32 cellular contexts compared by ENCODE assay signal in the genomic region with DNA sequence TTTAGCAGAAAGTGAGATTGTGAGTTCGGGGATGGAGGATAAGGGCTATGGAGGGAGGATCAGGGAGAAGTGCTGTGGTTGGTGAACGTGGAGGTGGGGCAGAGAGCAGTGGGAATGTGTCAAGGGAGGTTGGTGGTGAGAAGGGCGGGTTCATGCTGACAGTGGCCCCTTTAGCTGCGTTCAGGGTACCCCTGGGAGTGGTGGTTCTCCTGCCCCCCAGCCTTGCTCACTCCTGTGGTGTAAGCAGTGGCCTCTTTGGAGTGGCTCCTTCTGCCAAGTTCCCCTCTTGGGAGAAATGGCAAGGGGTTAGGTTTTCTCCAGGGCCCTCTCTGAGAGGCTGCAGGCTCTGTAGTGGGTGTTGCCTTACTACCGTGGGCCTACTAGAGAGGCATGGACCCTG.
"Had no signal": no experiment of that assay in that cellular context is flagged by ENCODE, and none has a peak within 500 bp of the region (broad histone marks: within the 10 kb centered on the region; RNA-seq: fewer than 3 reads in every experiment).

No MANE protein-coding gene starts in this region.

- FAIRE-seq: RCC 7860 had no signal

- DNase-seq: activated B cell treated with CpG ODN at 0.5 μM for 24 hours; activated CD4-positive, alpha-beta memory T cell treated with anti-CD3 and anti-CD28 coated beads for 36 hours; activated CD4-positive, alpha-beta T cell treated with anti-CD3 and anti-CD28 coated beads for 4 hours; activated CD4-positive, alpha-beta T cell treated with anti-CD3 and anti-CD28 coated beads, Interleukin-2, amount 50 U/mL, for 1 hour; activated CD8-positive, alpha-beta memory T cell treated with anti-CD3 and anti-CD28 coated beads, Interleukin-2, amount 50 U/mL, for 4 hours; activated naive CD4-positive, alpha-beta T cell; activated naive CD4-positive, alpha-beta T cell treated with anti-CD3 and anti-CD28 coated beads, Interleukin-2, amount 50 U/mL, for 16 hours; activated naive CD8-positive, alpha-beta T cell treated with anti-CD3 and anti-CD28 coated beads for 36 hours; activated T-cell treated with anti-CD3 and anti-CD28 coated beads for 4 hours; activated T-cell treated with anti-CD3 and anti-CD28 coated beads, Interleukin-2, amount 50 U/mL, for 4 hours; amniotic stem cell; brain microvascular endothelial cell; MM.1S; MV-4-11; NCI-H1092; NCI-H1436 treated with DMSO at 0.1 percent for 48 hours; NCI-H1694 treated with DMSO at 0.1 percent for 48 hours; NCI-H2029; NCI-H510A; NCI-H526; NCI-H748 treated with DMSO at 0.1 percent for 48 hours; PC-9; SIG-M5; T-cell; T-helper 17 cell; T-helper 9 cell had no signal

- H3K4me3 ChIP-seq: PC-9 had no signal

- H3K4me2 ChIP-seq: KMS-11, PC-9 had no signal

- ATAC-seq: activated T-cell treated with anti-CD3 and anti-CD28 coated beads, Interleukin-2, amount 50 U/mL, for 4 hours; Right ventricle myocardium inferior; SK-N-SH treated with all-trans-retinoic acid at 6 μM for 48 hours; T-cell; T-helper 17 cell had no signal

- H2AFZ ChIP-seq: PC-9 had no signal

- H3K27ac ChIP-seq: brain microvascular endothelial cell, KMS-11, PC-9, RWPE1, VCaP had no signal

- H3K36me3 ChIP-seq: brain microvascular endothelial cell had no signal

- H3K9ac ChIP-seq: KMS-11 had no signal
